In the genomic region with DNA sequence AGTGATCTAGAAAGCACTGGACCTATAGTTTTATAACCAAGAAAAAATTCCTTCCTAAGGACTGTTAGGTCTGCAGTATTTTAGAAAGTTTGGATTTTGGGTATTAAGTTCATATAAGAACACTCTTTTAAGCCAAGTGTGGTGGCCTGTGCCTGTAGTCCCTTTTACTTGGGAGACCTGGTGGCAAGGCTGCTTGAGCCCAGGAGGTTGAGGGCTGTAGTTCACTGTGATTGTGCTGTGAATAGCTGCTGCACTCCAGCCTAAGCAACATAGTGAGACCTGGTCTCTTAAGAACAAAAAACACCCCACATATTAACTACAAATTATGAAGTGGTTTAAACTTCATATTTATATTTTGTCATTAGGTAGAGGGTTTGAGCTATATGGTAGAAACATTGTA, we compare ENCODE assay signal across 27 cellular contexts.
"Had no signal": no experiment of that assay in that cellular context is flagged by ENCODE, and none has a peak within 500 bp of the region (broad histone marks: within the 10 kb centered on the region; RNA-seq: fewer than 3 reads in every experiment).

No MANE protein-coding gene starts in this region.

- FAIRE-seq: islet of Langerhans had no signal

- H3K9me3 Mint-ChIP-seq: activated CD8-positive, alpha-beta T cell treated with anti-CD3 and anti-CD28 coated beads for 36 hours; activated naive CD8-positive, alpha-beta T cell treated with anti-CD3 and anti-CD28 coated beads for 36 hours had no signal

- H3K27ac ChIP-seq: adrenal gland, body of pancreas, gastroesophageal sphincter, left ventricle myocardium inferior, tibial nerve had no signal

- H3K4me3 Mint-ChIP-seq: activated CD8-positive, alpha-beta T cell treated with anti-CD3 and anti-CD28 coated beads for 36 hours; activated naive CD8-positive, alpha-beta T cell treated with anti-CD3 and anti-CD28 coated beads for 36 hours; nephron; T-helper 17 cell had no signal

- DNase-seq: activated CD4-positive, alpha-beta T cell treated with anti-CD3 and anti-CD28 coated beads for 1 hour; activated CD4-positive, alpha-beta T cell treated with anti-CD3 and anti-CD28 coated beads, Interleukin-2, amount 50 U/mL, for 1 hour; activated CD8-positive, alpha-beta T cell treated with anti-CD3 and anti-CD28 coated beads for 36 hours; activated effector memory CD4-positive, alpha-beta T cell treated with Interleukin-2 at 50 U/mL for 16 hours; activated naive CD4-positive, alpha-beta T cell treated with Interleukin-2 at 50 U/mL for 16 hours; activated naive CD8-positive, alpha-beta T cell treated with anti-CD3 and anti-CD28 coated beads for 36 hours; activated T-cell treated with anti-CD3 and anti-CD28 coated beads, Interleukin-2, amount 50 U/mL, for 48 hours; adrenal gland; aorta; body of pancreas; effector CD8-positive, alpha-beta T cell; erythroblast; head of caudate nucleus; hypothalamus; left ventricle myocardium inferior; posterior cingulate gyrus; right cardiac atrium; stimulated activated CD4-positive, alpha-beta T cell treated with anti-CD3 and anti-CD28 coated beads, Interleukin-15, amount 100 ng/mL, for 24 hours; stimulated activated CD4-positive, alpha-beta T cell treated with anti-CD3 and anti-CD28 coated beads, Interleukin-2, amount 100 ng/mL, for 24 hours; stimulated activated naive CD4-positive, alpha-beta T cell treated with Interleukin-2 at 50 U/mL for 16 hours; T-helper 17 cell; T1000 had no signal

- H3K9me3 ChIP-seq: adrenal gland, body of pancreas, gastroesophageal sphincter, left ventricle myocardium inferior, tibial nerve had no signal

- H3K27me3 Mint-ChIP-seq: activated CD8-positive, alpha-beta T cell treated with anti-CD3 and anti-CD28 coated beads for 36 hours; activated naive CD8-positive, alpha-beta T cell treated with anti-CD3 and anti-CD28 coated beads for 36 hours; T-helper 17 cell had no signal

- H3K4me1 ChIP-seq: adrenal gland, body of pancreas, tibial nerve had no signal

- H3K27me3 ChIP-seq: adrenal gland, body of pancreas, gastroesophageal sphincter, tibial nerve had no signal

- H3K4me3 ChIP-seq: adrenal gland, body of pancreas, gastroesophageal sphincter, left ventricle myocardium inferior, lung, tibial nerve had no signal

- H3K4me1 Mint-ChIP-seq: nephron had no signal

- H3K36me3 ChIP-seq: adrenal gland, gastroesophageal sphincter, left ventricle myocardium inferior, tibial nerve had no signal

- ATAC-seq: activated CD8-positive, alpha-beta T cell treated with anti-CD3 and anti-CD28 coated beads for 36 hours; body of pancreas; gastroesophageal sphincter; right cardiac atrium; T-helper 17 cell had no signal

- H3K27ac Mint-ChIP-seq: activated CD8-positive, alpha-beta T cell treated with anti-CD3 and anti-CD28 coated beads for 36 hours; activated naive CD8-positive, alpha-beta T cell treated with anti-CD3 and anti-CD28 coated beads for 36 hours; T-helper 17 cell had no signal
